1 cellular context compared by ENCODE assay signal in the genomic region with DNA sequence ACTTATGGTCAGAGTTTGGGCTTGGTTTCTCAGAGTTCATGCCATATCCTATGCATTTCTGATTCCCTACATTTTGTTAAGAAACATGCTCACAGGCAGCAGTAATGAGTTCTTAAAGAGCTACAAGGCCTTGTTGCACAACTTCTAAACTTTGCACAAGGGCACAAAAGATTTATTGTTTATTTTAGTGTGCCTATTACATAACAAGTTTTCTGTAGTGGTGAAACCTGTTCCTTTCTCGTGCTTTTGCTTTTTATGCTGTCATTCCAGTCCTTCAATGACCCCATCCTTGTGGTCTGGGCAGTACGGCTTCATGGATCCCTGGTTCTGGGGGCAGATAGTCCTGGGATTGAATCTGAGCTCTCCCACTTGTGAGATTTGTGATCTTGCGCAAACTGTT.
TF ChIP-seq lines count a peak whose summit lies in the region.

No MANE protein-coding gene starts in this region.

TF ChIP-seq in HepG2, 621 proteins besides CTCF, POLR2A, EP300 and RAD21 (continued from another document and continues in another):
- no peak for TF ChIP-seq ZNF737 (CRISPR knock-in tag; IDR thresholded peaks at IDR 0.05; ENCODE audit: borderline replicate concordance)
- no peak for TF ChIP-seq ZNF451 (CRISPR knock-in tag; IDR thresholded peaks at IDR 0.05)
- no peak for TF ChIP-seq CREB1 (IDR thresholded peaks at IDR 0.05)
- TF ChIP-seq CREB1 (CRISPR knock-in tag; IDR thresholded peaks at IDR 0.05), result peak; percentile 66; the same call in 1 of the 2 replicates
- TF ChIP-seq, protein P1, sequence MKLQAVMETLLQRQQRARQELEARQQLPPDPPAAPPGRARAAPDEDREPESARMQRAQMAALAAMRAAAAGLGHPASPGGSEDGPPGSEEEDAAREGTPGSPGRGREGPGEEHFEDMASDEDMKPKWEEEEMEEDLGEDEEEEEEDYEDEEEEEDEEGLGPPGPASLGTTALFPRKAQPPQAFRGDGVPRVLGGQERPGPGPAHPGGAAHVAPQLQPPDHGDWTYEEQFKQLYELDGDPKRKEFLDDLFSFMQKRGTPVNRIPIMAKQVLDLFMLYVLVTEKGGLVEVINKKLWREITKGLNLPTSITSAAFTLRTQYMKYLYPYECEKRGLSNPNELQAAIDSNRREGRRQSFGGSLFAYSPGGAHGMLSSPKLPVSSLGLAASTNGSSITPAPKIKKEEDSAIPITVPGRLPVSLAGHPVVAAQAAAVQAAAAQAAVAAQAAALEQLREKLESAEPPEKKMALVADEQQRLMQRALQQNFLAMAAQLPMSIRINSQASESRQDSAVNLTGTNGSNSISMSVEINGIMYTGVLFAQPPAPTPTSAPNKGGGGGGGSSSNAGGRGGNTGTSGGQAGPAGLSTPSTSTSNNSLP (IDR thresholded peaks at IDR 0.05; ENCODE audit: low read depth, low read length), result peak; percentile 38; the same call in 1 of the 2 replicates
- TF ChIP-seq, protein P2, sequence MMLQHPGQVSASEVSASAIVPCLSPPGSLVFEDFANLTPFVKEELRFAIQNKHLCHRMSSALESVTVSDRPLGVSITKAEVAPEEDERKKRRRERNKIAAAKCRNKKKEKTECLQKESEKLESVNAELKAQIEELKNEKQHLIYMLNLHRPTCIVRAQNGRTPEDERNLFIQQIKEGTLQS (CRISPR knock-in tag; IDR thresholded peaks at IDR 0.05), result 0 out of 2 replicates have a peak, but pooled peaks have one; percentile 28
- TF ChIP-seq MEF2D (CRISPR knock-in tag; IDR thresholded peaks at IDR 0.05), result no peak
- TF ChIP-seq ZNF329 (CRISPR knock-in tag; IDR thresholded peaks at IDR 0.05; ENCODE audit: low read depth), result no peak
- TF ChIP-seq ZNF879 (CRISPR knock-in tag; IDR thresholded peaks at IDR 0.05), result no peak
- TF ChIP-seq, protein P3, sequence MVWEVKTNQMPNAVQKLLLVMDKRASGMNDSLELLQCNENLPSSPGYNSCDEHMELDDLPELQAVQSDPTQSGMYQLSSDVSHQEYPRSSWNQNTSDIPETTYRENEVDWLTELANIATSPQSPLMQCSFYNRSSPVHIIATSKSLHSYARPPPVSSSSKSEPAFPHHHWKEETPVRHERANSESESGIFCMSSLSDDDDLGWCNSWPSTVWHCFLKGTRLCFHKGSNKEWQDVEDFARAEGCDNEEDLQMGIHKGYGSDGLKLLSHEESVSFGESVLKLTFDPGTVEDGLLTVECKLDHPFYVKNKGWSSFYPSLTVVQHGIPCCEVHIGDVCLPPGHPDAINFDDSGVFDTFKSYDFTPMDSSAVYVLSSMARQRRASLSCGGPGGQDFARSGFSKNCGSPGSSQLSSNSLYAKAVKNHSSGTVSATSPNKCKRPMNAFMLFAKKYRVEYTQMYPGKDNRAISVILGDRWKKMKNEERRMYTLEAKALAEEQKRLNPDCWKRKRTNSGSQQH (CRISPR knock-in tag; IDR thresholded peaks at IDR 0.05; ENCODE audit: low read depth), result no peak
- TF ChIP-seq, protein P4, sequence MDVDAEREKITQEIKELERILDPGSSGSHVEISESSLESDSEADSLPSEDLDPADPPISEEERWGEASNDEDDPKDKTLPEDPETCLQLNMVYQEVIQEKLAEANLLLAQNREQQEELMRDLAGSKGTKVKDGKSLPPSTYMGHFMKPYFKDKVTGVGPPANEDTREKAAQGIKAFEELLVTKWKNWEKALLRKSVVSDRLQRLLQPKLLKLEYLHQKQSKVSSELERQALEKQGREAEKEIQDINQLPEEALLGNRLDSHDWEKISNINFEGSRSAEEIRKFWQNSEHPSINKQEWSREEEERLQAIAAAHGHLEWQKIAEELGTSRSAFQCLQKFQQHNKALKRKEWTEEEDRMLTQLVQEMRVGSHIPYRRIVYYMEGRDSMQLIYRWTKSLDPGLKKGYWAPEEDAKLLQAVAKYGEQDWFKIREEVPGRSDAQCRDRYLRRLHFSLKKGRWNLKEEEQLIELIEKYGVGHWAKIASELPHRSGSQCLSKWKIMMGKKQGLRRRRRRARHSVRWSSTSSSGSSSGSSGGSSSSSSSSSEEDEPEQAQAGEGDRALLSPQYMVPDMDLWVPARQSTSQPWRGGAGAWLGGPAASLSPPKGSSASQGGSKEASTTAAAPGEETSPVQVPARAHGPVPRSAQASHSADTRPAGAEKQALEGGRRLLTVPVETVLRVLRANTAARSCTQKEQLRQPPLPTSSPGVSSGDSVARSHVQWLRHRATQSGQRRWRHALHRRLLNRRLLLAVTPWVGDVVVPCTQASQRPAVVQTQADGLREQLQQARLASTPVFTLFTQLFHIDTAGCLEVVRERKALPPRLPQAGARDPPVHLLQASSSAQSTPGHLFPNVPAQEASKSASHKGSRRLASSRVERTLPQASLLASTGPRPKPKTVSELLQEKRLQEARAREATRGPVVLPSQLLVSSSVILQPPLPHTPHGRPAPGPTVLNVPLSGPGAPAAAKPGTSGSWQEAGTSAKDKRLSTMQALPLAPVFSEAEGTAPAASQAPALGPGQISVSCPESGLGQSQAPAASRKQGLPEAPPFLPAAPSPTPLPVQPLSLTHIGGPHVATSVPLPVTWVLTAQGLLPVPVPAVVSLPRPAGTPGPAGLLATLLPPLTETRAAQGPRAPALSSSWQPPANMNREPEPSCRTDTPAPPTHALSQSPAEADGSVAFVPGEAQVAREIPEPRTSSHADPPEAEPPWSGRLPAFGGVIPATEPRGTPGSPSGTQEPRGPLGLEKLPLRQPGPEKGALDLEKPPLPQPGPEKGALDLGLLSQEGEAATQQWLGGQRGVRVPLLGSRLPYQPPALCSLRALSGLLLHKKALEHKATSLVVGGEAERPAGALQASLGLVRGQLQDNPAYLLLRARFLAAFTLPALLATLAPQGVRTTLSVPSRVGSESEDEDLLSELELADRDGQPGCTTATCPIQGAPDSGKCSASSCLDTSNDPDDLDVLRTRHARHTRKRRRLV (CRISPR knock-in tag; IDR thresholded peaks at IDR 0.05), result no peak
- 0 out of 2 replicates have a peak, but pooled peaks have one; percentile 33 for TF ChIP-seq RFXANK (CRISPR knock-in tag; IDR thresholded peaks at IDR 0.05)
- peak; percentile 77 for TF ChIP-seq ZNF124 (CRISPR knock-in tag; IDR thresholded peaks at IDR 0.05)
- TF ChIP-seq RXRB (CRISPR knock-in tag; IDR thresholded peaks at IDR 0.05; ENCODE audit: borderline replicate concordance), result peak; percentile 96
- TF ChIP-seq, protein P5, sequence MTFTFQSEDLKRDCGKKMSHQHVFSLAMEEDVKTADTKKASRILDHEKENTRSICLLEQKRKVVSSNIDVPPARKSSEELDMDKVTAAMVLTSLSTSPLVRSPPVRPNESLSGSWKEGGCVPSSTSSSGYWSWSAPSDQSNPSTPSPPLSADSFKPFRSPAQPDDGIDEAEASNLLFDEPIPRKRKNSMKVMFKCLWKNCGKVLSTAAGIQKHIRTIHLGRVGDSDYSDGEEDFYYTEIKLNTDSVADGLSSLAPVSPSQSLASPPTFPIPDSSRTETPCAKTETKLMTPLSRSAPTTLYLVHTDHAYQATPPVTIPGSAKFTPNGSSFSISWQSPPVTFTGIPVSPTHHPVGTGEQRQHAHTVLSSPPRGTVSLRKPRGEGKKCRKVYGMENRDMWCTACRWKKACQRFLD (CRISPR knock-in tag; IDR thresholded peaks at IDR 0.05; ENCODE audit: borderline replicate concordance), result no peak
- no peak for TF ChIP-seq ZNF788 (CRISPR knock-in tag; IDR thresholded peaks at IDR 0.05; ENCODE audit: borderline replicate concordance)
- TF ChIP-seq SIN3B (IDR thresholded peaks at IDR 0.05; ENCODE audit: low read length), result no peak
- TF ChIP-seq GTF3A (CRISPR knock-in tag; conservative IDR thresholded peaks at IDR 0.05), result no peak
- no peak for TF ChIP-seq ZNF678 (CRISPR knock-in tag; IDR thresholded peaks at IDR 0.05)
- no peak for TF ChIP-seq ZNF136 (CRISPR knock-in tag; IDR thresholded peaks at IDR 0.05; ENCODE audit: low read depth)
- TF ChIP-seq ZFP82 (CRISPR knock-in tag; IDR thresholded peaks at IDR 0.05; ENCODE audit: borderline replicate concordance), result no peak
- TF ChIP-seq ZNF501 (CRISPR knock-in tag; IDR thresholded peaks at IDR 0.05), result no peak
- peak; percentile 61; the same call in 1 of the 2 replicates for TF ChIP-seq ERF (CRISPR knock-in tag; IDR thresholded peaks at IDR 0.05)
- TF ChIP-seq ZNF713 (CRISPR knock-in tag; IDR thresholded peaks at IDR 0.05), result no peak
- no peak for TF ChIP-seq DPF2 (CRISPR knock-in tag; IDR thresholded peaks at IDR 0.05; ENCODE audit: borderline replicate concordance, low read depth)
- TF ChIP-seq ZNF891 (CRISPR knock-in tag; IDR thresholded peaks at IDR 0.05), result no peak
- no peak for TF ChIP-seq ZNF143 (CRISPR knock-in tag; IDR thresholded peaks at IDR 0.05)
- TF ChIP-seq ZSCAN21 (CRISPR knock-in tag; IDR thresholded peaks at IDR 0.05; ENCODE audit: borderline replicate concordance), result no peak
- no peak for TF ChIP-seq PHF5A (CRISPR knock-in tag; IDR thresholded peaks at IDR 0.05; ENCODE audit: low read depth, unreplicated experiment)
- no peak for TF ChIP-seq ZNF296 (CRISPR knock-in tag; conservative IDR thresholded peaks at IDR 0.05)
- TF ChIP-seq, protein P6, sequence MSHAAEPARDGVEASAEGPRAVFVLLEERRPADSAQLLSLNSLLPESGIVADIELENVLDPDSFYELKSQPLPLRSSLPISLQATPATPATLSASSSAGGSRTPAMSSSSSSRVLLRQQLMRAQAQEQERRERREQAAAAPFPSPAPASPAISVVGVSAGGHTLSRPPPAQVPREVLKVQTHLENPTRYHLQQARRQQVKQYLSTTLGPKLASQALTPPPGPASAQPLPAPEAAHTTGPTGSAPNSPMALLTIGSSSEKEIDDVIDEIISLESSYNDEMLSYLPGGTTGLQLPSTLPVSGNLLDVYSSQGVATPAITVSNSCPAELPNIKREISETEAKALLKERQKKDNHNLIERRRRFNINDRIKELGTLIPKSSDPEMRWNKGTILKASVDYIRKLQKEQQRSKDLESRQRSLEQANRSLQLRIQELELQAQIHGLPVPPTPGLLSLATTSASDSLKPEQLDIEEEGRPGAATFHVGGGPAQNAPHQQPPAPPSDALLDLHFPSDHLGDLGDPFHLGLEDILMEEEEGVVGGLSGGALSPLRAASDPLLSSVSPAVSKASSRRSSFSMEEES (CRISPR knock-in tag; IDR thresholded peaks at IDR 0.05), result peak; percentile 75
- TF ChIP-seq REXO4 (CRISPR knock-in tag; IDR thresholded peaks at IDR 0.05; ENCODE audit: borderline replicate concordance), result no peak
- no peak for TF ChIP-seq CC2D1A (CRISPR knock-in tag; IDR thresholded peaks at IDR 0.05)
- TF ChIP-seq MAF1 (CRISPR knock-in tag; IDR thresholded peaks at IDR 0.05; ENCODE audit: borderline replicate concordance), result no peak
- TF ChIP-seq ELF3 (CRISPR knock-in tag; IDR thresholded peaks at IDR 0.05), result peak; percentile 26; the same call in 1 of the 2 replicates
- TF ChIP-seq ZNF234 (CRISPR knock-in tag; conservative IDR thresholded peaks at IDR 0.05), result no peak
- TF ChIP-seq KLF16 (CRISPR knock-in tag; IDR thresholded peaks at IDR 0.05), result peak in 1 of 2 experiments; percentile 79; a peak in 1 of 4 replicates
- no peak for TF ChIP-seq AGO1 (IDR thresholded peaks at IDR 0.05; ENCODE audit: low read depth, low read length, poor library complexity, severe bottlenecking)
- peak; percentile 98 for TF ChIP-seq SOX5 (CRISPR knock-in tag; IDR thresholded peaks at IDR 0.05; ENCODE audit: borderline replicate concordance)
- TF ChIP-seq CHCHD3 (CRISPR knock-in tag; IDR thresholded peaks at IDR 0.05), result no peak
- TF ChIP-seq, protein P7, sequence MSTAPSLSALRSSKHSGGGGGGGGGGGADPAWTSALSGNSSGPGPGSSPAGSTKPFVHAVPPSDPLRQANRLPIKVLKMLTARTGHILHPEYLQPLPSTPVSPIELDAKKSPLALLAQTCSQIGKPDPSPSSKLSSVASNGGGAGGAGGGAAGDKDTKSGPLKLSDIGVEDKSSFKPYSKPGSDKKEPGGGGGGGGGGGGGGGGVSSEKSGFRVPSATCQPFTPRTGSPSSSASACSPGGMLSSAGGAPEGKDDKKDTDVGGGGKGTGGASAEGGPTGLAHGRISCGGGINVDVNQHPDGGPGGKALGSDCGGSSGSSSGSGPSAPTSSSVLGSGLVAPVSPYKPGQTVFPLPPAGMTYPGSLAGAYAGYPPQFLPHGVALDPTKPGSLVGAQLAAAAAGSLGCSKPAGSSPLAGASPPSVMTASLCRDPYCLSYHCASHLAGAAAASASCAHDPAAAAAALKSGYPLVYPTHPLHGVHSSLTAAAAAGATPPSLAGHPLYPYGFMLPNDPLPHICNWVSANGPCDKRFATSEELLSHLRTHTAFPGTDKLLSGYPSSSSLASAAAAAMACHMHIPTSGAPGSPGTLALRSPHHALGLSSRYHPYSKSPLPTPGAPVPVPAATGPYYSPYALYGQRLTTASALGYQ (CRISPR knock-in tag; IDR thresholded peaks at IDR 0.05), result peak; percentile 62; the same call in 1 of the 2 replicates
- TF ChIP-seq ZNF766 (CRISPR knock-in tag; IDR thresholded peaks at IDR 0.05; ENCODE audit: borderline replicate concordance), result no peak
- TF ChIP-seq TGIF2 (CRISPR knock-in tag; IDR thresholded peaks at IDR 0.05), result peak; percentile 61
- TF ChIP-seq ZNF850 (CRISPR knock-in tag; conservative IDR thresholded peaks at IDR 0.05), result no peak
- TF ChIP-seq MAFK (conservative IDR thresholded peaks at IDR 0.05 in 1 of 2, IDR thresholded peaks at IDR 0.05 in 1 of 2; ENCODE audit: low read length in 2 of 2), result no peak
- TF ChIP-seq HNRNPK (IDR thresholded peaks at IDR 0.05; ENCODE audit: low read depth, low read length, poor library complexity, severe bottlenecking), result no peak
- no peak for TF ChIP-seq ZNF446 (CRISPR knock-in tag; IDR thresholded peaks at IDR 0.05)
- peak; percentile 84 for TF ChIP-seq HNF4A (CRISPR knock-in tag; IDR thresholded peaks at IDR 0.05)
- no peak for TF ChIP-seq ZNF652 (CRISPR knock-in tag; IDR thresholded peaks at IDR 0.05; ENCODE audit: borderline replicate concordance, low read depth)
- peak; percentile 71 for TF ChIP-seq FOSL2 (CRISPR knock-in tag; IDR thresholded peaks at IDR 0.05)
- TF ChIP-seq ZNF883 (CRISPR knock-in tag; IDR thresholded peaks at IDR 0.05; ENCODE audit: not compliant biosample characterization), result no peak
- TF ChIP-seq ZBTB20 (CRISPR knock-in tag; IDR thresholded peaks at IDR 0.05; ENCODE audit: borderline replicate concordance, low read depth), result peak; percentile 65; the same call in 1 of the 2 replicates
- TF ChIP-seq, protein P8, sequence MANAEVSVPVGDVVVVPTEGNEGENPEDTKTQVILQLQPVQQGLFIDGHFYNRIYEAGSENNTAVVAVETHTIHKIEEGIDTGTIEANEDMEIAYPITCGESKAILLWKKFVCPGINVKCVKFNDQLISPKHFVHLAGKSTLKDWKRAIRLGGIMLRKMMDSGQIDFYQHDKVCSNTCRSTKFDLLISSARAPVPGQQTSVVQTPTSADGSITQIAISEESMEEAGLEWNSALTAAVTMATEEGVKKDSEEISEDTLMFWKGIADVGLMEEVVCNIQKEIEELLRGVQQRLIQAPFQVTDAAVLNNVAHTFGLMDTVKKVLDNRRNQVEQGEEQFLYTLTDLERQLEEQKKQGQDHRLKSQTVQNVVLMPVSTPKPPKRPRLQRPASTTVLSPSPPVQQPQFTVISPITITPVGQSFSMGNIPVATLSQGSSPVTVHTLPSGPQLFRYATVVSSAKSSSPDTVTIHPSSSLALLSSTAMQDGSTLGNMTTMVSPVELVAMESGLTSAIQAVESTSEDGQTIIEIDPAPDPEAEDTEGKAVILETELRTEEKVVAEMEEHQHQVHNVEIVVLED (CRISPR knock-in tag; IDR thresholded peaks at IDR 0.05; ENCODE audit: borderline replicate concordance), result no peak
- peak; percentile 55 for TF ChIP-seq ASH2L (IDR thresholded peaks at IDR 0.05; ENCODE audit: insufficient read length, low read depth, low read length)
- TF ChIP-seq CENPX (CRISPR knock-in tag; IDR thresholded peaks at IDR 0.05), result no peak
- no peak for TF ChIP-seq CBX5 (CRISPR knock-in tag; IDR thresholded peaks at IDR 0.05; ENCODE audit: borderline replicate concordance)
- no peak for TF ChIP-seq ZNF615 (CRISPR knock-in tag; IDR thresholded peaks at IDR 0.05; ENCODE audit: borderline replicate concordance)
